Comparison of ENCODE assay signal across 31 cellular contexts in genomic region chr10:100208271-100208670, GRCh38.
"Had no signal": no experiment of that assay in that cellular context is flagged by ENCODE, and none has a peak within 500 bp of the region (broad histone marks: within the 10 kb centered on the region; RNA-seq: fewer than 3 reads in every experiment).

No MANE protein-coding gene starts in this region.

- H3K27ac ChIP-seq: breast epithelium, Peyer's patch had no signal

- H3K4me1 ChIP-seq: breast epithelium, Peyer's patch had no signal

- FAIRE-seq: astrocyte, TTC549 had no signal

- H3K4me3 ChIP-seq: body of pancreas, breast epithelium, MG63, Peyer's patch had no signal

- H3K9me3 ChIP-seq: body of pancreas, breast epithelium, MG63, Peyer's patch had no signal

- H3K36me3 ChIP-seq: breast epithelium had no signal

- DNase-seq: activated CD4-positive, alpha-beta T cell treated with anti-CD3 and anti-CD28 coated beads, Interleukin-2, amount 10 ng/mL, durations not matched to agents 24 days and 14 days; activated CD4-positive, alpha-beta T cell treated with anti-CD3 and anti-CD28 coated beads, Interleukin-2, amount 50 U/mL, for 48 hours; activated CD8-positive, alpha-beta T cell treated with anti-CD3 and anti-CD28 coated beads, Interleukin-2, amount 10 ng/mL, durations not matched to agents 7 days and 5 days; activated gamma-delta T cell; activated naive CD4-positive, alpha-beta T cell treated with Interleukin-2 at 50 U/mL for 16 hours; activated naive CD8-positive, alpha-beta T cell treated with anti-CD3 and anti-CD28 coated beads, Interleukin-2, amount 10 ng/mL, durations not matched to agents 7 days and 5 days; activated T-cell treated with anti-CD3 and anti-CD28 coated beads, Interleukin-2, amount 50 U/mL, for 24 hours; amygdala; body of pancreas; Kasumi-1; KG1; MG63; MV-4-11; NCI-H1092; NCI-H1436 treated with DMSO at 0.1 percent for 48 hours; NCI-H1694 treated with DMSO at 0.1 percent for 48 hours; NCI-H2029 treated with DMSO at 0.1 percent for 48 hours; NCI-H2107; NCI-H2171; NCI-H510A; NCI-H526; NCI-H748 treated with DMSO at 0.1 percent for 48 hours; NK-92 treated with Interleukin-12 subunit alpha and Interleukin-12 subunit beta, amount 100 ng/mL, for 24 hours; PC-3; Peyer's patch; RPMI8226; SIG-M5; T1000 had no signal

- H3K27me3 ChIP-seq: body of pancreas, breast epithelium, MG63, Peyer's patch had no signal
